19 cellular contexts compared by ENCODE assay signal in genomic region chr3:25456723-25457122, GRCh38. TPM values are rescaled to one million over a fixed set of nuclear protein-coding genes. Genes with fewer than 3 reads are reported as not detected.
DNase-seq lines count a peak whose midpoint lies in the region; ATAC-seq, FAIRE-seq and TF ChIP-seq lines count a peak whose summit lies in the region.
"Had no signal": no experiment of that assay in that cellular context is flagged by ENCODE, and none has a peak within 500 bp of the region (broad histone marks: within the 10 kb centered on the region; RNA-seq: fewer than 3 reads in every experiment).

No MANE protein-coding gene starts in this region.

- no peak overlapping the region for H3K4me3 ChIP-seq in A549
- no peak overlapping the region for H3K4me3 ChIP-seq in ascending aorta
- no peak overlapping the region for H3K4me3 ChIP-seq in gastroesophageal sphincter
- H3K4me3 ChIP-seq in smooth muscle cell: no peak overlapping the region

- peaks cover 57% of the 10 kb centered on the region for H3K79me2 ChIP-seq in smooth muscle cell (ENCODE audit: low read depth)

- no peak overlapping the region for H2AFZ ChIP-seq in smooth muscle cell (ENCODE audit: low read depth)

- H3K36me3 ChIP-seq in ascending aorta (no peaks in the 10 kb centered on the region), gastroesophageal sphincter (peaks cover 0 to 6% of the 10 kb centered on the region in 2 donors), smooth muscle cell (ENCODE audit: low read depth) (no peaks in the 10 kb centered on the region)

- peaks cover 3% of the 10 kb centered on the region for H4K20me1 ChIP-seq in smooth muscle cell (ENCODE audit: low read depth)

- TF ChIP-seq POLR2A in A549 (IDR thresholded peaks at IDR 0.05; ENCODE audit: low read length): no peak
- no peak for TF ChIP-seq POLR2A in gastroesophageal sphincter (IDR thresholded peaks at IDR 0.05)

- ATAC-seq in A549 (no peak), gastroesophageal sphincter (no peak), GM18873 (IDR thresholded peaks at IDR 0.05; ENCODE audit: low FRiP score, unreplicated experiment) (no peak)
- ATAC-seq: HepG2, PC-3 had no signal

- H3K9me3 ChIP-seq in A549 (no peaks in the 10 kb centered on the region), ascending aorta (no peaks in the 10 kb centered on the region), gastroesophageal sphincter (no peaks in the 10 kb centered on the region), smooth muscle cell (replicated peaks; ENCODE audit: low read depth) (no peaks in the 10 kb centered on the region)

- CTCF ChIA-PET in A549 (lab: Yijun Ruan, JAX): no interaction called here

- no peak for TF ChIP-seq RAD21 in A549 (conservative IDR thresholded peaks at IDR 0.05 in 1 of 2, IDR thresholded peaks at IDR 0.05 in 1 of 2)

- H3K9ac ChIP-seq in smooth muscle cell (ENCODE audit: low read depth): no peak overlapping the region

- H3K4me1 ChIP-seq in A549 (peaks cover 65% of the 10 kb centered on the region), ascending aorta (peaks cover 4 to 20% of the 10 kb centered on the region in 2 donors), gastroesophageal sphincter (peaks cover 21 to 99% (median 41%) of the 10 kb centered on the region in 3 donors), smooth muscle cell (ENCODE audit: low read depth) (peaks cover 35% of the 10 kb centered on the region)

- FAIRE-seq in A549 (lab: Jason Lieb, UNC): no peak
- FAIRE-seq: HepG2 had no signal

- DNase-seq in A549 (ENCODE audit: low read depth in 1 of 2, low spot score in 1 of 2): no peak
- DNase-seq in ascending aorta (ENCODE audit: low spot score in 2 of 2): no peak
- DNase-seq in smooth muscle cell (lab: John Stamatoyannopoulos, UW; ENCODE audit: unreplicated experiment): no peak
- no peak for DNase-seq in NCI-H226
- DNase-seq in activated CD4-positive, alpha-beta T cell treated with anti-CD3 and anti-CD28 coated beads, Interleukin-2, amount 50 U/mL, for 1 hour: no peak
- DNase-seq: AML-193, DMS79 treated with DMSO at 0.1 percent for 48 hours, KG1, NCI-H1105 treated with DMSO at 0.1 percent for 48 hours, NCI-H1694 treated with DMSO at 0.1 percent for 48 hours, NCI-H2227 treated with DMSO at 0.1 percent for 48 hours, NCI-H524, NCI-H82, PC-3, RPMI8226, SIG-M5 had no signal

- TF ChIP-seq EP300 in A549 (IDR thresholded peaks at IDR 0.05) (no peak), gastroesophageal sphincter (IDR thresholded peaks at IDR 0.05) (no peak)

- no peak for TF ChIP-seq CTCF in A549 (IDR thresholded peaks at IDR 0.05)
- TF ChIP-seq CTCF in ascending aorta (IDR thresholded peaks at IDR 0.05): no peak
- TF ChIP-seq CTCF in gastroesophageal sphincter (IDR thresholded peaks at IDR 0.05): no peak
- TF ChIP-seq CTCF in smooth muscle cell (IDR thresholded peaks at IDR 0.05; ENCODE audit: borderline replicate concordance, insufficient read depth, poor library complexity, severe bottlenecking): no peak

- 83% methylated on average over 3 of the region's 3 CpGs for WGBS in A549 (ENCODE audit: missing lambda C conversion rate)
- WGBS in gastroesophageal sphincter (ENCODE audit: low coverage in 1 of 2), 2 donors: 76 to 80% methylated on average over 2 to 3 of the region's 3 CpGs
- 97% methylated on average over 3 of the region's 3 CpGs for WGBS in smooth muscle cell (ENCODE audit: low lambda C conversion rate)

- H3K27ac ChIP-seq in A549 (no peak overlapping the region; a peak in 1 of 6 replicates), ascending aorta (peak overlapping the region; percentile 50 to 64), gastroesophageal sphincter (peak overlapping the region; percentile 63 to 89 (median 80)), smooth muscle cell (ENCODE audit: low read depth) (peak overlapping the region; percentile 85)

- H3K4me2 ChIP-seq in A549 (no peak overlapping the region; the same call in 2 of the 3 replicates), smooth muscle cell (no peak overlapping the region)

- POLR2A ChIA-PET in A549 (lab: Yijun Ruan, JAX): no interaction called here

- H3F3A ChIP-seq in smooth muscle cell (ENCODE audit: low read depth): peaks cover 25% of the 10 kb centered on the region

- intact Hi-C loops in ascending aorta (cut with DNase I): no loop called here

- H3K27me3 ChIP-seq in ascending aorta (no peaks in the 10 kb centered on the region), gastroesophageal sphincter (no peaks in the 10 kb centered on the region), smooth muscle cell (ENCODE audit: low read depth) (no peaks in the 10 kb centered on the region)

TF ChIP-seq in A549, 52 proteins besides CTCF, POLR2A, EP300 and RAD21:
- TF ChIP-seq ZFP36 (IDR thresholded peaks at IDR 0.05; ENCODE audit: borderline replicate concordance, partially characterized antibody): peak; percentile 37
- TF ChIP-seq FOSL2 (IDR thresholded peaks at IDR 0.05): no peak
- no peak for TF ChIP-seq FOSL2 (CRISPR knock-in tag; IDR thresholded peaks at IDR 0.05)
TF ChIP-seq in A549: peak in this region for 1.

RNA-seq across cellular contexts. Expression of gene RARB, which starts 28.7 kb away (rescaled TPM):
- polyA plus RNA-seq in A549 (2011; rRNA removed) (30.8 and 31.9 TPM in 2 replicates), A549 (2017; fragmentation: RNase III; extraction: RNeasy Plus Mini Kit Qiagen cat#74134 plus additional on column Dnase treatment) (22.3 to 27.4 TPM (median 24.5 TPM) in 3 replicates), smooth muscle cell (62.8 and 88.1 TPM in 2 replicates)
- 7.7 and 10.3 TPM in 2 replicates for polyA plus RNA-seq in A549 (2012; cell fraction: cytosol; rRNA removed)
- polyA plus RNA-seq in A549 (2012; cell fraction: nucleus; rRNA removed): 4.9 and 10.2 TPM in 2 replicates
- 68.1 and 68.7 TPM in 2 replicates for polyA minus RNA-seq in A549 (2011; rRNA and poly(A)+ RNA removed)
- total RNA-seq in ascending aorta (52.7 TPM), gastroesophageal sphincter (10 to 100 TPM; 13.1 to 45.8 (median 25.3) TPM), smooth muscle cell (106 and 129 TPM in 2 replicates)
- total RNA-seq: HepG2, PC-3 had no signal

Comparison
In these comparisons a context has a peak if more than half of its experiments do, and no peak if none do; other contexts are left out.
1. H3K27ac ChIP-seq: peak in ascending aorta (2 of 2), gastroesophageal sphincter (4 of 4) and smooth muscle cell (single experiment); none in A549 (0 of 2).